28 cellular contexts compared by ENCODE assay signal in the genomic region with DNA sequence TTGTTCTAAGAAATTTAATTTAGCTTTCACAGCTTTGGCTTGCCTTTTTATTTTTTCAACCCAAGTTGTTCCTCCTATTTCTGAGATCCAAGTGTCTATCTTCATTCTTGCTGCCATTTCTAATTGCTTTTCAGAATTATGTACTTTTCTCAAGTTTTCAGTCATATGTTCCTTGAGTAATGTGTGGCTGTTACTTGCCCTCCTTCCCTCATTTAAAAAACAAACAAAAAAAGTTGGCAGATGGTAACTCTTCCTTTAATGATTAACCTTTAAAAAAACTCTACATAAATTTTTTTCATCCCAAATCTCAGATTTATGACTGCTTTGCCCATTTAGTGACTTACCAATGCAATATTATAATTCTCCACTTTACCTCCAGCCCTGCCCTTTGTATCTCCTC.
"Had no signal": no experiment of that assay in that cellular context is flagged by ENCODE, and none has a peak within 500 bp of the region (broad histone marks: within the 10 kb centered on the region; RNA-seq: fewer than 3 reads in every experiment).

No MANE protein-coding gene starts in this region.

- H3K27me3 ChIP-seq: ascending aorta, breast epithelium, cardiac muscle cell, colonic mucosa had no signal

- H3K4me1 Mint-ChIP-seq: activated CD4-positive, alpha-beta memory T cell treated with anti-CD3 and anti-CD28 coated beads, Interleukin-2, amount 10 ng/mL, durations not matched to agents 7 days and 5 days; activated CD4-positive, alpha-beta T cell treated with anti-CD3 and anti-CD28 coated beads for 36 hours; activated CD4-positive, alpha-beta T cell treated with anti-CD3 and anti-CD28 coated beads, Interleukin-2, amount 10 ng/mL, durations not matched to agents 24 days and 14 days; activated naive CD4-positive, alpha-beta T cell treated with anti-CD3 and anti-CD28 coated beads, Interleukin-2, amount 10 ng/mL, durations not matched to agents 7 days and 5 days; activated naive CD8-positive, alpha-beta T cell treated with anti-CD3 and anti-CD28 coated beads, Interleukin-2, amount 10 ng/mL, durations not matched to agents 7 days and 5 days had no signal

- H3K27ac Mint-ChIP-seq: activated CD4-positive, alpha-beta memory T cell treated with anti-CD3 and anti-CD28 coated beads, Interleukin-2, amount 10 ng/mL, durations not matched to agents 7 days and 5 days; activated CD4-positive, alpha-beta T cell treated with anti-CD3 and anti-CD28 coated beads for 36 hours; activated CD4-positive, alpha-beta T cell treated with anti-CD3 and anti-CD28 coated beads, Interleukin-2, amount 10 ng/mL, durations not matched to agents 24 days and 14 days; activated naive CD4-positive, alpha-beta T cell treated with anti-CD3 and anti-CD28 coated beads, Interleukin-2, amount 10 ng/mL, durations not matched to agents 7 days and 5 days; activated naive CD4-positive, alpha-beta T cell treated with anti-CD3 and anti-CD28 coated beads, Interleukin-2, amount 50 U/mL, for 72 hours; activated naive CD8-positive, alpha-beta T cell treated with anti-CD3 and anti-CD28 coated beads, Interleukin-2, amount 10 ng/mL, durations not matched to agents 7 days and 5 days; activated T-cell treated with anti-CD3 and anti-CD28 coated beads, Interleukin-2, amount 50 U/mL, for 24 hours; activated T-cell treated with anti-CD3 and anti-CD28 coated beads, Interleukin-2, amount 50 U/mL, for 72 hours had no signal

- H3K9me3 Mint-ChIP-seq: brain had no signal

- H3K36me3 ChIP-seq: ascending aorta, breast epithelium, colonic mucosa had no signal

- H3K4me3 Mint-ChIP-seq: activated CD4-positive, alpha-beta memory T cell treated with anti-CD3 and anti-CD28 coated beads, Interleukin-2, amount 10 ng/mL, durations not matched to agents 7 days and 5 days; activated CD4-positive, alpha-beta T cell treated with anti-CD3 and anti-CD28 coated beads for 36 hours; activated CD4-positive, alpha-beta T cell treated with anti-CD3 and anti-CD28 coated beads, Interleukin-2, amount 10 ng/mL, durations not matched to agents 24 days and 14 days; activated naive CD4-positive, alpha-beta T cell treated with anti-CD3 and anti-CD28 coated beads, Interleukin-2, amount 10 ng/mL, durations not matched to agents 7 days and 5 days; activated naive CD8-positive, alpha-beta T cell treated with anti-CD3 and anti-CD28 coated beads, Interleukin-2, amount 10 ng/mL, durations not matched to agents 7 days and 5 days; activated T-cell treated with anti-CD3 and anti-CD28 coated beads, Interleukin-2, amount 50 U/mL, for 24 hours; activated T-cell treated with anti-CD3 and anti-CD28 coated beads, Interleukin-2, amount 50 U/mL, for 72 hours; brain had no signal

- H3K4me3 ChIP-seq: ascending aorta, breast epithelium, cardiac muscle cell, colonic mucosa had no signal

- H3K27me3 Mint-ChIP-seq: activated CD4-positive, alpha-beta memory T cell treated with anti-CD3 and anti-CD28 coated beads, Interleukin-2, amount 10 ng/mL, durations not matched to agents 7 days and 5 days; activated naive CD4-positive, alpha-beta T cell treated with anti-CD3 and anti-CD28 coated beads, Interleukin-2, amount 10 ng/mL, durations not matched to agents 7 days and 5 days; activated naive CD8-positive, alpha-beta T cell treated with anti-CD3 and anti-CD28 coated beads, Interleukin-2, amount 10 ng/mL, durations not matched to agents 7 days and 5 days had no signal

- H3K9me3 ChIP-seq: ascending aorta, breast epithelium, colonic mucosa had no signal

- ATAC-seq: activated CD4-positive, alpha-beta T cell treated with anti-CD3 and anti-CD28 coated beads for 36 hours; activated naive CD4-positive, alpha-beta T cell treated with anti-CD3 and anti-CD28 coated beads, Interleukin-2, amount 50 U/mL, for 72 hours; activated T-cell treated with anti-CD3 and anti-CD28 coated beads, Interleukin-2, amount 50 U/mL, for 72 hours; esophagus mucosa had no signal

- H3K27ac ChIP-seq: ascending aorta, breast epithelium, cardiac muscle cell, colonic mucosa had no signal

- DNase-seq: activated CD4-positive, alpha-beta memory T cell treated with anti-CD3 and anti-CD28 coated beads, Interleukin-2, amount 10 ng/mL, durations not matched to agents 7 days and 5 days; activated CD4-positive, alpha-beta T cell treated with anti-CD3 and anti-CD28 coated beads for 36 hours; activated CD4-positive, alpha-beta T cell treated with anti-CD3 and anti-CD28 coated beads, Interleukin-2, amount 10 ng/mL, durations not matched to agents 24 days and 14 days; activated CD4-positive, alpha-beta T cell treated with anti-CD3 and anti-CD28 coated beads, Interleukin-2, amount 50 U/mL, for 4 hours; activated CD4-positive, CD25-positive, alpha-beta regulatory T cell; activated CD4-positive, CD25-positive, alpha-beta regulatory T cell treated with anti-CD3 and anti-CD28 coated beads, Interleukin-2, amount 50 U/mL, for 72 hours; activated CD8-positive, alpha-beta memory T cell treated with anti-CD3 and anti-CD28 coated beads, Interleukin-2, amount 50 U/mL, for 48 hours; activated gamma-delta T cell; activated naive CD4-positive, alpha-beta T cell; activated naive CD4-positive, alpha-beta T cell treated with anti-CD3 and anti-CD28 coated beads, Interleukin-2, amount 10 ng/mL, durations not matched to agents 7 days and 5 days; activated naive CD8-positive, alpha-beta T cell treated with anti-CD3 and anti-CD28 coated beads, Interleukin-2, amount 10 ng/mL, durations not matched to agents 7 days and 5 days; activated T-cell treated with anti-CD3 and anti-CD28 coated beads for 4 hours; activated T-cell treated with anti-CD3 and anti-CD28 coated beads, Interleukin-2, amount 50 U/mL, for 24 hours; activated T-cell treated with anti-CD3 and anti-CD28 coated beads, Interleukin-2, amount 50 U/mL, for 72 hours; central memory CD4-positive, alpha-beta T cell; cerebellar nuclear complex; colonic mucosa; effector CD8-positive, alpha-beta T cell; foreskin fibroblast; T-helper 2 cell had no signal

- FAIRE-seq: endothelial cell of umbilical vein, frontal cortex had no signal

- H3K4me1 ChIP-seq: ascending aorta, breast epithelium, colonic mucosa had no signal

- H3K36me3 Mint-ChIP-seq: activated naive CD4-positive, alpha-beta T cell treated with anti-CD3 and anti-CD28 coated beads, Interleukin-2, amount 10 ng/mL, durations not matched to agents 7 days and 5 days; activated naive CD4-positive, alpha-beta T cell treated with anti-CD3 and anti-CD28 coated beads, Interleukin-2, amount 50 U/mL, for 72 hours; activated naive CD8-positive, alpha-beta T cell treated with anti-CD3 and anti-CD28 coated beads, Interleukin-2, amount 10 ng/mL, durations not matched to agents 7 days and 5 days had no signal
